Comparison of ENCODE assay signal across 8 cellular contexts in the genomic region with DNA sequence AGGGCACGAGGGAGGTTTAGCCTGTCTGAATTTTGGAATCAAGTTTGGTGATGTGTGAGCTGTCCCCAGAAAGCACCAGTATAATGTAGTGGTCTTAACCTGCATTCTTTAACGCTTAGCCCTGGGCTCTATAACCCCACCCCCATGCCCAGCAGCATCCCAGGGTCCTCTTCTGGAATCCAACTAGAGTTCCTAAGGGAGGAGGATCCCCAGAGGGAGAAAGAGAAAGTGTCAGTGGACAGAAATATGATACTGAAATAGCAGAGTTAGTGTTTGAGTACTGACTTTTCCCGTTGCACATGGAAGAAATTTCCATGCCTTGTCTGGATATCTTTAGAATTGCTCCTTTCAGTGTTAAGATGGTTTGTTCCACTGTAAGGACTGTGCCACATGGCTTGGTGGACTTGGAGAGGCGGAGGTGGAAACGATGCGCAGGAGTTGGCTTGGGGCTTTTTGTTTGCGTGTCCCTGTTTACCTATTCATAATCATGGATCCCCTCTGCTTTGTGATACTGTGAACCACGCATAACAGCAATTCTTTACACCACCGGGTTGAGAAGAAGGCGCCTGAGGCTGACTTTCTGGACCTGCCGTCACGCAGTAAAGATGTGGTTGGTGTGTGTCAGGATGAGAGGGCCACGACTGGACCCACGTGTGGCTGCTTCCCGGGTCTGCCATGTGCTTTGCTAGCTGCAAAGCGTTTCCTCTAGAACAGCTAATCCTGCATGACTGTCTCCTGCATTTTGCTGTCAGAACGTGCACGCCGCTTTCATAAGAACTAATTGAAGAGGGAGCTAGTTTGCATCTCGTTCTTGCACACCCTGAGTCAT.
A peak's percentile ranks its signal among the peaks of the same experiment; 100 is the strongest.
DNase-seq lines count a peak whose midpoint lies in the region; ATAC-seq and TF ChIP-seq lines count a peak whose summit lies in the region.

No MANE protein-coding gene starts in this region.

- peaks cover 12 to 50% (median 27%) of the 10 kb centered on the region in 4 donors for H3K4me1 ChIP-seq in esophagus muscularis mucosa

- no peaks in the 10 kb centered on the region for H3K9me3 Mint-ChIP-seq in activated CD8-positive, alpha-beta memory T cell treated with anti-CD3 and anti-CD28 coated beads, Interleukin-2, amount 10 ng/mL, durations not matched to agents 7 days and 5 days (ENCODE audit: low read depth)
- H3K9me3 Mint-ChIP-seq in nephron, result no peaks in the 10 kb centered on the region

- H3K9me3 ChIP-seq in esophagus muscularis mucosa, result no peaks in the 10 kb centered on the region

- H3K27ac Mint-ChIP-seq in activated CD8-positive, alpha-beta memory T cell treated with anti-CD3 and anti-CD28 coated beads, Interleukin-2, amount 10 ng/mL, durations not matched to agents 7 days and 5 days, result peak overlapping the region; percentile 83
- H3K27ac Mint-ChIP-seq in nephron, result peak overlapping the region; percentile 95 to 99 (median 97)

- H3K27ac ChIP-seq in esophagus muscularis mucosa (replicated peaks in 1 of 4), result peak overlapping the region; percentile 62 to 82 (median 71)
- peak overlapping the region; percentile 28 for H3K27ac ChIP-seq in substantia nigra (ENCODE audit: low read depth, low read length, poor library complexity, severe bottlenecking)

- no peaks in the 10 kb centered on the region for H3K27me3 ChIP-seq in esophagus muscularis mucosa

- no peaks in the 10 kb centered on the region for H3K27me3 Mint-ChIP-seq in activated CD8-positive, alpha-beta memory T cell treated with anti-CD3 and anti-CD28 coated beads, Interleukin-2, amount 10 ng/mL, durations not matched to agents 7 days and 5 days
- no peaks in the 10 kb centered on the region for H3K27me3 Mint-ChIP-seq in nephron (ENCODE audit: low read depth)

- H3K4me3 ChIP-seq in GM12865 (ENCODE audit: low read depth, low read length) (peak overlapping the region; percentile 59), esophagus muscularis mucosa (peak overlapping the region; percentile 53 to 62 (median 58))

- 5% methylated on average over 18 of the region's 20 CpGs for WGBS in esophagus muscularis mucosa

- CTCF ChIA-PET in activated CD8-positive, alpha-beta memory T cell treated with anti-CD3 and anti-CD28 coated beads, Interleukin-2, amount 10 ng/mL, durations not matched to agents 7 days and 5 days (lab: Charles Lee), result no interaction called here

- peaks cover 34% of the 10 kb centered on the region for H3K4me1 Mint-ChIP-seq in activated CD8-positive, alpha-beta memory T cell treated with anti-CD3 and anti-CD28 coated beads, Interleukin-2, amount 10 ng/mL, durations not matched to agents 7 days and 5 days
- peaks cover 65% of the 10 kb centered on the region for H3K4me1 Mint-ChIP-seq in nephron

- no peak for TF ChIP-seq POLR2A in esophagus muscularis mucosa (IDR thresholded peaks at IDR 0.05; ENCODE audit: low read depth)

- intact Hi-C loops in esophagus muscularis mucosa (cut with DNase I), result no loop called here

- peak overlapping the region; percentile 79 for H3K4me3 Mint-ChIP-seq in activated CD8-positive, alpha-beta memory T cell treated with anti-CD3 and anti-CD28 coated beads, Interleukin-2, amount 10 ng/mL, durations not matched to agents 7 days and 5 days
- peak overlapping the region; percentile 77 to 89 (median 89) for H3K4me3 Mint-ChIP-seq in nephron

- H3K36me3 Mint-ChIP-seq in activated CD8-positive, alpha-beta memory T cell treated with anti-CD3 and anti-CD28 coated beads, Interleukin-2, amount 10 ng/mL, durations not matched to agents 7 days and 5 days, result peaks cover 12% of the 10 kb centered on the region
- peaks cover 8% of the 10 kb centered on the region for H3K36me3 Mint-ChIP-seq in nephron (ENCODE audit: low read depth)

- ATAC-seq in HG02610 (IDR thresholded peaks at IDR 0.05; ENCODE audit: unreplicated experiment), result peak; percentile 40
- ATAC-seq in activated CD8-positive, alpha-beta memory T cell treated with anti-CD3 and anti-CD28 coated beads, Interleukin-2, amount 10 ng/mL, durations not matched to agents 7 days and 5 days, result peak; percentile 77

- peaks cover 0 to 10% (median 5%) of the 10 kb centered on the region in 4 donors for H3K36me3 ChIP-seq in esophagus muscularis mucosa

- peak; percentile 71 for DNase-seq in GM12865 (ENCODE audit: low read depth)
- peak; percentile 86 for DNase-seq in NCI-H2171 treated with DMSO at 0.1 percent for 48 hours (lab: John Stamatoyannopoulos, UW)
- peak; percentile 62 for DNase-seq in activated CD8-positive, alpha-beta memory T cell treated with anti-CD3 and anti-CD28 coated beads, Interleukin-2, amount 10 ng/mL, durations not matched to agents 7 days and 5 days
- no peak for DNase-seq in esophagus muscularis mucosa (ENCODE audit: extremely low spot score)
- DNase-seq in substantia nigra (lab: John Stamatoyannopoulos, UW), result peak in 38 of 49 donors; percentile 3 to 66 (median 30)
- DNase-seq in NCI-H1436 treated with DMSO at 0.1 percent for 48 hours (lab: John Stamatoyannopoulos, UW), result no peak

- TF ChIP-seq CTCF in GM12865 (IDR thresholded peaks at IDR 0.05; ENCODE audit: insufficient read depth, low read depth, low read length, missing control alignments), result no peak
- no peak for TF ChIP-seq CTCF in esophagus muscularis mucosa (IDR thresholded peaks at IDR 0.05)
- no peak for TF ChIP-seq CTCF in nephron (IDR thresholded peaks at IDR 0.05; ENCODE audit: unreplicated experiment in 3 of 3)

- no peak for TF ChIP-seq EP300 in esophagus muscularis mucosa (IDR thresholded peaks at IDR 0.05)

Comparison
In these comparisons a context has a peak if more than half of its experiments do, and no peak if none do; other contexts are left out.
1. DNase-seq: peak in GM12865 (single experiment), NCI-H2171 treated with DMSO at 0.1 percent for 48 hours (single experiment), activated CD8-positive, alpha-beta memory T cell treated with anti-CD3 and anti-CD28 coated beads, Interleukin-2, amount 10 ng/mL, durations not matched to agents 7 days and 5 days (single experiment) and substantia nigra (38 of 49); none in esophagus muscularis mucosa (single experiment) and NCI-H1436 treated with DMSO at 0.1 percent for 48 hours (single experiment).